In the genomic region with DNA sequence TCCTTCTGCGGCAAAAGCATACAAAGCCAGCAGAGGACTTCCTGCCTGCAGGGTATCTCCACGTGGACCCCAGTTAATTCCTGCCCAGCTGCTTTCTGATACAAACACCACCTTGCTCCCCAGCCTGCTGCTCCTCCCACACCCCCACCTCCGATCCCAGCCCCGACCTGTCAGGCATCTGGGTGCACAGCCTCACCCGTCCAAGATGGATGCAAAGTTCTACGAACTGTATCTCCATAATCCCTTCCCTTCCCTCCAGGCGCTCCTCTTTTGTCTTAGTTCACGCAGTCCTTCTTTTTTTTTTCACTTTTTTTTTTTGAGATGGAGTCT, we compare ENCODE assay signal across 21 cellular contexts. TPM values are rescaled to one million over a fixed set of nuclear protein-coding genes. Genes with fewer than 3 reads are reported as not detected.
"Had no signal": no experiment of that assay in that cellular context is flagged by ENCODE, and none has a peak within 500 bp of the region (broad histone marks: within the 10 kb centered on the region; RNA-seq: fewer than 3 reads in every experiment).

No MANE protein-coding gene starts in this region.

- H3K9me3 ChIP-seq: colonic mucosa, lower lobe of right lung, neutrophil, pancreas, sigmoid colon, SK-N-SH, thyroid gland had no signal

- H3K36me3 ChIP-seq: brain microvascular endothelial cell, colonic mucosa, lower lobe of right lung, neutrophil, pancreas, thyroid gland had no signal

- H3K36me3 Mint-ChIP-seq: mesothelial cell of epicardium had no signal

- H3K27me3 Mint-ChIP-seq: activated naive CD8-positive, alpha-beta T cell treated with anti-CD3 and anti-CD28 coated beads, Interleukin-2, amount 50 U/mL, for 24 hours; central memory CD8-positive, alpha-beta T cell had no signal

- ATAC-seq: activated naive CD8-positive, alpha-beta T cell treated with anti-CD3 and anti-CD28 coated beads, Interleukin-2, amount 50 U/mL, for 24 hours; foreskin keratinocyte; stimulated activated naive B cell treated with anti-CD40 and anti-IgM and Interleukin-4, amounts not matched to agents 10 μg/mL and 1 μg/mL and 100 μg/mL, for 72 hours had no signal

- H3K9me3 Mint-ChIP-seq: activated B cell treated with CpG ODN at 0.5 μM for 24 hours; activated naive CD4-positive, alpha-beta T cell treated with anti-CD3 and anti-CD28 coated beads for 36 hours; activated naive CD8-positive, alpha-beta T cell treated with anti-CD3 and anti-CD28 coated beads, Interleukin-2, amount 50 U/mL, for 24 hours; central memory CD8-positive, alpha-beta T cell; endodermal cell; mesothelial cell of epicardium; stimulated activated naive B cell treated with anti-CD40 and anti-IgM and Interleukin-4, amounts not matched to agents 10 μg/mL and 1 μg/mL and 100 μg/mL, for 72 hours; T-helper 2 cell treated with Interferon-gamma antibody and Interleukin-4, amounts not matched to agents 5 μg/mL and 100 μg/mL, for 36 hours had no signal

- H3K27ac Mint-ChIP-seq: activated B cell treated with CpG ODN at 0.5 μM for 24 hours; activated naive CD4-positive, alpha-beta T cell treated with anti-CD3 and anti-CD28 coated beads for 36 hours; endodermal cell; mesothelial cell of epicardium; stimulated activated naive B cell treated with anti-CD40 and anti-IgM and Interleukin-4, amounts not matched to agents 10 μg/mL and 1 μg/mL and 100 μg/mL, for 72 hours; T-helper 2 cell treated with Interferon-gamma antibody and Interleukin-4, amounts not matched to agents 5 μg/mL and 100 μg/mL, for 36 hours had no signal

- H3K4me3 Mint-ChIP-seq: activated B cell treated with CpG ODN at 0.5 μM for 24 hours; activated naive CD4-positive, alpha-beta T cell treated with anti-CD3 and anti-CD28 coated beads for 36 hours; activated naive CD8-positive, alpha-beta T cell treated with anti-CD3 and anti-CD28 coated beads, Interleukin-2, amount 50 U/mL, for 24 hours; central memory CD8-positive, alpha-beta T cell; endodermal cell; mesothelial cell of epicardium; stimulated activated naive B cell treated with anti-CD40 and anti-IgM and Interleukin-4, amounts not matched to agents 10 μg/mL and 1 μg/mL and 100 μg/mL, for 72 hours; T-helper 2 cell treated with Interferon-gamma antibody and Interleukin-4, amounts not matched to agents 5 μg/mL and 100 μg/mL, for 36 hours had no signal

- H3K27ac ChIP-seq: brain microvascular endothelial cell, colonic mucosa, foreskin keratinocyte, lower lobe of right lung, neutrophil, pancreas, sigmoid colon, thyroid gland had no signal

- H3K4me1 ChIP-seq: colonic mucosa, foreskin keratinocyte, lower lobe of right lung, pancreas, thyroid gland had no signal

- DNase-seq: activated B cell treated with CpG ODN at 0.5 μM for 24 hours; activated CD4-positive, alpha-beta T cell treated with anti-CD3 and anti-CD28 coated beads for 4 hours; activated naive CD4-positive, alpha-beta T cell treated with anti-CD3 and anti-CD28 coated beads for 36 hours; activated naive CD8-positive, alpha-beta T cell treated with anti-CD3 and anti-CD28 coated beads, Interleukin-2, amount 50 U/mL, for 24 hours; anterior cingulate cortex; brain microvascular endothelial cell; colonic mucosa; foreskin keratinocyte; hippocampal formation; lower lobe of right lung; pancreas; sigmoid colon; SK-N-SH; stimulated activated naive B cell treated with anti-CD40 and anti-IgM and Interleukin-4, amounts not matched to agents 10 μg/mL and 1 μg/mL and 100 μg/mL, for 72 hours; thyroid gland had no signal

- H3K4me3 ChIP-seq: colonic mucosa, lower lobe of right lung, pancreas, sigmoid colon, thyroid gland had no signal

- H3K4me1 Mint-ChIP-seq: activated B cell treated with CpG ODN at 0.5 μM for 24 hours; stimulated activated naive B cell treated with anti-CD40 and anti-IgM and Interleukin-4, amounts not matched to agents 10 μg/mL and 1 μg/mL and 100 μg/mL, for 72 hours had no signal

- H3K27me3 ChIP-seq: brain microvascular endothelial cell, colonic mucosa, neutrophil, pancreas, sigmoid colon, thyroid gland had no signal

RNA-seq across cellular contexts. Expression of gene FOXJ1, which starts 15.6 kb away (rescaled TPM):
- total RNA-seq: fibroblast of lung had no signal
- polyA plus RNA-seq: fibroblast of lung, SK-N-SH had no signal
